In the genomic region with DNA sequence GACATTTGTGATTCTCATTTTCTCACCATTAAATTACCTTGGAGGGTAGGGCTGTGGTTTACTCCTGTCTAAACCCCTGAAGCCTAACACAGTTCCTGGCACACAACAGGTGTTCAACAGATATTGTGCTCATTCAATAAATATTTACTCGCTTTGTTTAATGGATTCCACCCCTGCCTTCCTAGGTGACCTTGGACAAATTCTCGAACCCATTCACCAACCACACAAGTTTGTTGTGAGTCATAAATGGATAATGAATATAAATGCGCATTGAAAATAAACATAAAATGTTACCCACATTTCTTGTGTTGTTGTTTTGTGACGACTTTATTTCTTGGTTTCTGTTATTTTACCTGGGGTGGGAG, we compare ENCODE assay signal across 8 cellular contexts.
DNase-seq lines count a peak whose midpoint lies in the region; ATAC-seq and TF ChIP-seq lines count a peak whose summit lies in the region.

No MANE protein-coding gene starts in this region.

- H3K9me3 ChIP-seq in adipocyte (ENCODE audit: control insufficient read depth, low read length): no peaks in the 10 kb centered on the region
- no peaks in the 10 kb centered on the region for H3K9me3 ChIP-seq in neutrophil

- ATAC-seq in GM18867 (IDR thresholded peaks at IDR 0.05; ENCODE audit: unreplicated experiment) (peak; percentile 13), HG03196 (IDR thresholded peaks at IDR 0.05; ENCODE audit: unreplicated experiment) (peak; percentile 5), GM19328 (IDR thresholded peaks at IDR 0.05; ENCODE audit: unreplicated experiment) (no peak)

- H3K4me3 ChIP-seq in adipocyte (ENCODE audit: low read length) (peak overlapping the region; percentile 99), neutrophil (ENCODE audit: low read depth in 1 of 2, low read length in 1 of 2) (peak overlapping the region; percentile 70 to 83)

- DNase-seq in adipocyte (ENCODE audit: low read depth) (no peak), anterior cingulate cortex (lab: John Stamatoyannopoulos, UW) (no peak), HPDE6-E6E7 (ENCODE audit: extremely low spot score) (no peak), COLO668 (lab: John Stamatoyannopoulos, UW; ENCODE audit: unreplicated experiment) (no peak)

- H3K27me3 ChIP-seq in adipocyte (replicated peaks; ENCODE audit: control insufficient read depth, insufficient read depth, low read length): no peaks in the 10 kb centered on the region
- no peaks in the 10 kb centered on the region for H3K27me3 ChIP-seq in neutrophil

- H3K36me3 ChIP-seq in adipocyte (ENCODE audit: control insufficient read depth, insufficient read depth, low read length, severe bottlenecking) (peaks cover 29% of the 10 kb centered on the region), neutrophil (peaks cover 19% of the 10 kb centered on the region)

- H3K4me1 ChIP-seq in adipocyte (ENCODE audit: control insufficient read depth, insufficient read depth, low read length) (peaks cover 9% of the 10 kb centered on the region), neutrophil (ENCODE audit: control insufficient read depth in 1 of 2, insufficient read depth in 1 of 2, low read depth in 1 of 2, low read length in 1 of 2) (peaks cover 26 to 30% of the 10 kb centered on the region in 2 experiments)

- peak overlapping the region; percentile 97 for H3K9ac ChIP-seq in adipocyte (ENCODE audit: low read length)

- TF ChIP-seq CTCF in neutrophil (IDR thresholded peaks at IDR 0.05): no peak

- peak overlapping the region; percentile 71 for H3K27ac ChIP-seq in neutrophil
